Comparison of ENCODE assay signal across 15 cellular contexts in genomic region chr22:23279781-23280180, GRCh38.
DNase-seq lines count a peak whose midpoint lies in the region; ATAC-seq and TF ChIP-seq lines count a peak whose summit lies in the region.
"Had no signal": no experiment of that assay in that cellular context is flagged by ENCODE, and none has a peak within 500 bp of the region (broad histone marks: within the 10 kb centered on the region; RNA-seq: fewer than 3 reads in every experiment).

No MANE protein-coding gene starts in this region.

- TF ChIP-seq POLR2A in gastroesophageal sphincter (IDR thresholded peaks at IDR 0.05) (no peak), suprapubic skin (IDR thresholded peaks at IDR 0.05) (no peak)

- H3K36me3 ChIP-seq in gastroesophageal sphincter (peaks cover 0 to 80% of the 10 kb centered on the region in 2 donors), suprapubic skin (peaks cover 37% of the 10 kb centered on the region)

- CTCF ChIA-PET in activated CD4-positive, alpha-beta memory T cell treated with anti-CD3 and anti-CD28 coated beads for 36 hours (lab: Charles Lee), result interaction anchor here (1.5 to 5.1 kb wide), 2 partner anchors 41 to 103 kb away, joined by 3 to 309 read pairs; partner anchors contain the start of gene BCR

- TF ChIP-seq CTCF in gastroesophageal sphincter (IDR thresholded peaks at IDR 0.05), result no peak
- TF ChIP-seq CTCF in suprapubic skin (IDR thresholded peaks at IDR 0.05), result no peak

- peaks cover 12% of the 10 kb centered on the region for H3K4me1 Mint-ChIP-seq in activated CD4-positive, alpha-beta T cell treated with anti-CD3 and anti-CD28 coated beads, Interleukin-2, amount 10 ng/mL, durations not matched to agents 24 days and 14 days
- H3K4me1 Mint-ChIP-seq in activated CD4-positive, alpha-beta memory T cell treated with anti-CD3 and anti-CD28 coated beads for 36 hours (ENCODE audit: low read depth), result peaks cover 35% of the 10 kb centered on the region

- ATAC-seq in gastroesophageal sphincter (no peak), GM19397 (IDR thresholded peaks at IDR 0.05; ENCODE audit: unreplicated experiment) (no peak), HG02678 (IDR thresholded peaks at IDR 0.05; ENCODE audit: unreplicated experiment) (no peak)
- ATAC-seq: A549 had no signal

- 81% methylated on average over 4 of the region's 6 CpGs; no CpG with 5 or more reads in 1 of the 2 donors for WGBS in gastroesophageal sphincter (ENCODE audit: low coverage in 1 of 2), 2 donors
- 78% methylated on average over 6 of the region's 6 CpGs for WGBS in suprapubic skin

- H3K9me3 ChIP-seq in gastroesophageal sphincter (no peaks in the 10 kb centered on the region), suprapubic skin (no peaks in the 10 kb centered on the region)
- H3K9me3 ChIP-seq: A549 had no signal

- no peak for TF ChIP-seq EP300 in gastroesophageal sphincter (IDR thresholded peaks at IDR 0.05)
- no peak for TF ChIP-seq EP300 in suprapubic skin (IDR thresholded peaks at IDR 0.05)

- intact Hi-C loops in activated CD4-positive, alpha-beta T cell treated with anti-CD3 and anti-CD28 coated beads, Interleukin-2, amount 10 ng/mL, durations not matched to agents 24 days and 14 days (cut with micrococcal nuclease), result loop anchor here (5.0 kb wide), 1 partner anchor 62 kb away; no protein-coding TSS in a partner anchor
- intact Hi-C loops in activated CD4-positive, alpha-beta memory T cell treated with anti-CD3 and anti-CD28 coated beads for 36 hours (cut with micrococcal nuclease), result loop anchor here (5.0 kb wide), 2 partner anchors 37 to 322 kb away; no protein-coding TSS in a partner anchor

- H3K36me3 Mint-ChIP-seq in activated CD4-positive, alpha-beta T cell treated with anti-CD3 and anti-CD28 coated beads, Interleukin-2, amount 10 ng/mL, durations not matched to agents 24 days and 14 days (ENCODE audit: low read depth), result peaks cover 8% of the 10 kb centered on the region
- H3K36me3 Mint-ChIP-seq in activated CD4-positive, alpha-beta memory T cell treated with anti-CD3 and anti-CD28 coated beads for 36 hours, result peaks cover 11% of the 10 kb centered on the region

- H3K27me3 ChIP-seq in gastroesophageal sphincter, result no peaks in the 10 kb centered on the region
- no peaks in the 10 kb centered on the region for H3K27me3 ChIP-seq in suprapubic skin
- H3K27me3 ChIP-seq: hepatocyte had no signal

- no peaks in the 10 kb centered on the region for H3K9me3 Mint-ChIP-seq in activated CD4-positive, alpha-beta T cell treated with anti-CD3 and anti-CD28 coated beads, Interleukin-2, amount 10 ng/mL, durations not matched to agents 24 days and 14 days
- no peaks in the 10 kb centered on the region for H3K9me3 Mint-ChIP-seq in activated CD4-positive, alpha-beta memory T cell treated with anti-CD3 and anti-CD28 coated beads for 36 hours
- H3K9me3 Mint-ChIP-seq: memory B cell had no signal

- H3K27ac ChIP-seq in gastroesophageal sphincter (peak overlapping the region in 3 of 4 donors; percentile 90 to 93 (median 90)), suprapubic skin (peak overlapping the region; percentile 76)
- H3K27ac ChIP-seq: hepatocyte had no signal

- H3K4me3 ChIP-seq in gastroesophageal sphincter (no peak overlapping the region), suprapubic skin (no peak overlapping the region)
- H3K4me3 ChIP-seq: A549, hepatocyte had no signal

- H3K27me3 Mint-ChIP-seq in activated CD4-positive, alpha-beta T cell treated with anti-CD3 and anti-CD28 coated beads, Interleukin-2, amount 10 ng/mL, durations not matched to agents 24 days and 14 days, result no peaks in the 10 kb centered on the region
- H3K27me3 Mint-ChIP-seq in activated CD4-positive, alpha-beta memory T cell treated with anti-CD3 and anti-CD28 coated beads for 36 hours, result no peaks in the 10 kb centered on the region

- H3K4me1 ChIP-seq in gastroesophageal sphincter (peaks cover 0 to 69% (median 26%) of the 10 kb centered on the region in 3 donors), suprapubic skin (peaks cover 57% of the 10 kb centered on the region)

- DNase-seq in activated CD4-positive, alpha-beta T cell treated with anti-CD3 and anti-CD28 coated beads, Interleukin-2, amount 10 ng/mL, durations not matched to agents 24 days and 14 days, result no peak
- DNase-seq in activated CD4-positive, alpha-beta T cell treated with anti-CD3 and anti-CD28 coated beads for 1 hour, result no peak
- DNase-seq in activated CD4-positive, alpha-beta memory T cell treated with anti-CD3 and anti-CD28 coated beads for 36 hours, result peak; percentile 25
- DNase-seq in suprapubic skin (ENCODE audit: low spot score in 2 of 2) (no peak), GDM1 (lab: John Stamatoyannopoulos, UW) (no peak)
- DNase-seq: DND-41; effector CD8-positive, alpha-beta T cell; NCI-H2171 treated with DMSO at 0.1 percent for 48 hours; trophoblast cell had no signal

- peak overlapping the region; percentile 5 for H3K27ac Mint-ChIP-seq in activated CD4-positive, alpha-beta T cell treated with anti-CD3 and anti-CD28 coated beads, Interleukin-2, amount 10 ng/mL, durations not matched to agents 24 days and 14 days
- H3K27ac Mint-ChIP-seq in activated CD4-positive, alpha-beta memory T cell treated with anti-CD3 and anti-CD28 coated beads for 36 hours, result peak overlapping the region; percentile 72
- H3K27ac Mint-ChIP-seq: memory B cell had no signal

- no peak overlapping the region for H3K4me3 Mint-ChIP-seq in activated CD4-positive, alpha-beta T cell treated with anti-CD3 and anti-CD28 coated beads, Interleukin-2, amount 10 ng/mL, durations not matched to agents 24 days and 14 days
- no peak overlapping the region for H3K4me3 Mint-ChIP-seq in activated CD4-positive, alpha-beta memory T cell treated with anti-CD3 and anti-CD28 coated beads for 36 hours
- H3K4me3 Mint-ChIP-seq: memory B cell had no signal

- POLR2A ChIA-PET in activated CD4-positive, alpha-beta memory T cell treated with anti-CD3 and anti-CD28 coated beads for 36 hours (lab: Charles Lee), result no interaction called here
